Comparison of ENCODE assay signal across 27 cellular contexts in the genomic region with DNA sequence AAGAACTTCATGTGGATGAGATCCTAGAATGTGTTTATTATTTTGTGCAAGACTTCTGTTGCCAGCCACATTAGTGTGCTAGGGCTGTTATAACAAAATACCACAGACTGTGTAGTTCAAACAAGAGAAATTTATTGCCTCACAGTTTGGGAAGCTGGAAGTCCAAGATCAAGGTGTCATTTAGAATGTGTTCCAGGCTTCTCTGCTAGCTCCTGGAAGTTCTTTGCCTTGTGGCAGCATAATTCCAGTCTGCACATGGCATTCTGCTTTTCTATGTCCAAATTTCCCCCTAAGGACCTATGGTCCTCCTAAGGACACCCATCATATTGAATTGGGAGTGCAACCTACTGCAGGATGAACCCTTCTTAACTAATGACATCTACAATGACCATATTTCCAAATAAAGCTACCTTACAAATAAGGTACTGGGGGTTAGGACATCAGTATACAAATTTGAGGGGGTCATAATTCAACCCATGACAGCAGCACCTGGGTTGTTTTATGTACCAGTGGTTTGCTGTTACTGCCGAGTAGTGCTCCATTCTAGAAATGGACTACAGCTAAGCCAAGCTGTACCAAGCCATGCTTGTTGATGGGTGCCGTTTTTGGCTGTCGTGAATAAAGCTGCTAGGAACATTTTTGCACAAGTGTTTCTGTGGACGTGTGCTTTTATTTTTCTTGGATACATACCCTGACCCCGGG. TPM values are rescaled to one million over a fixed set of nuclear protein-coding genes. Genes with fewer than 3 reads are reported as not detected.
DNase-seq lines count a peak whose midpoint lies in the region; ATAC-seq and TF ChIP-seq lines count a peak whose summit lies in the region.
"Had no signal": no experiment of that assay in that cellular context is flagged by ENCODE, and none has a peak within 500 bp of the region (broad histone marks: within the 10 kb centered on the region; RNA-seq: fewer than 3 reads in every experiment).

No MANE protein-coding gene starts in this region.

- H3K27ac ChIP-seq in CD4-positive, alpha-beta T cell (ENCODE audit: low read depth, low read length) = no peak overlapping the region
- H3K27ac ChIP-seq in esophagus muscularis mucosa (replicated peaks in 1 of 4) (peak overlapping the region; percentile 48 to 70 (median 64)), transverse colon (peak overlapping the region in 3 of 4 donors; percentile 51 to 76 (median 53)), heart right ventricle (no peak overlapping the region), thyroid gland (no peak overlapping the region)
- H3K27ac ChIP-seq: C4-2B, GM23248, PC-9, SJCRH30 had no signal

- peaks cover 2 to 86% (median 80%) of the 10 kb centered on the region in 4 donors for H3K4me1 ChIP-seq in esophagus muscularis mucosa
- H3K4me1 ChIP-seq in transverse colon = peaks cover 0 to 21% (median 2%) of the 10 kb centered on the region in 4 donors
- H3K4me1 ChIP-seq in heart right ventricle = peaks cover 0 to 24% (median 0%) of the 10 kb centered on the region in 9 donors
- H3K4me1 ChIP-seq in thyroid gland = peaks cover 0 to 14% of the 10 kb centered on the region in 2 donors
- H3K4me1 ChIP-seq: SJCRH30 had no signal

- no peaks in the 10 kb centered on the region for H3K4me1 Mint-ChIP-seq in CD4-positive, alpha-beta T cell (ENCODE audit: low read depth)
- H3K4me1 Mint-ChIP-seq in nephron = peaks cover 18% of the 10 kb centered on the region
- H3K4me1 Mint-ChIP-seq: CD8-positive, alpha-beta memory T cell had no signal

- 66% methylated on average over 5 of the region's 5 CpGs for WGBS in esophagus muscularis mucosa
- 76% methylated on average over 5 of the region's 5 CpGs; no CpG with 5 or more reads in 1 of the 2 donors for WGBS in transverse colon (ENCODE audit: low coverage in 1 of 2), 2 donors
- WGBS in heart right ventricle, 2 donors = 82 to 88% methylated on average over 5 of the region's 5 CpGs
- 79 to 94% methylated on average over 5 of the region's 5 CpGs for WGBS in thyroid gland, 2 donors

- H3K36me3 ChIP-seq in esophagus muscularis mucosa (no peaks in the 10 kb centered on the region), transverse colon (no peaks in the 10 kb centered on the region), heart right ventricle (no peaks in the 10 kb centered on the region), thyroid gland (no peaks in the 10 kb centered on the region)

- ATAC-seq in CD4-positive, alpha-beta T cell (ENCODE audit: poor library complexity) = no peak
- ATAC-seq in heart right ventricle (no peak), GM19351 (IDR thresholded peaks at IDR 0.05; ENCODE audit: unreplicated experiment) (no peak)
- ATAC-seq: Right ventricle myocardium inferior, SK-N-SH treated with all-trans-retinoic acid at 6 μM for 48 hours had no signal

- no peak overlapping the region for H3K4me3 Mint-ChIP-seq in CD4-positive, alpha-beta T cell
- H3K4me3 Mint-ChIP-seq in nephron = no peak overlapping the region
- H3K4me3 Mint-ChIP-seq: CD8-positive, alpha-beta memory T cell had no signal

- no peak for DNase-seq in CD4-positive, alpha-beta T cell
- peak; percentile 45 for DNase-seq in esophagus muscularis mucosa (ENCODE audit: extremely low spot score)
- no peak for DNase-seq in transverse colon
- DNase-seq in heart right ventricle = no peak
- DNase-seq in thyroid gland = no peak
- DNase-seq: AML-193; CD8-positive, alpha-beta memory T cell; DMS 273 treated with DMSO at 0.1 percent for 48 hours; DMS79 treated with DMSO at 0.1 percent for 48 hours; GF-D8; GM23248; H7; Kasumi-1; NCI-H1105; NCI-H1436 treated with DMSO at 0.1 percent for 48 hours; NCI-H1930; NCI-H2107; NCI-H524; NCI-H774; PC-9; SJCRH30 had no signal

- POLR2A ChIA-PET in CD4-positive, alpha-beta T cell (lab: Charles Lee) = no interaction called here

- TF ChIP-seq CTCF in CD4-positive, alpha-beta T cell (IDR thresholded peaks at IDR 0.05) = no peak
- TF ChIP-seq CTCF in esophagus muscularis mucosa (IDR thresholded peaks at IDR 0.05) = no peak
- TF ChIP-seq CTCF in nephron (IDR thresholded peaks at IDR 0.05; ENCODE audit: unreplicated experiment in 3 of 3) = no peak
- TF ChIP-seq CTCF in transverse colon (IDR thresholded peaks at IDR 0.05) = no peak
- TF ChIP-seq CTCF in heart right ventricle (IDR thresholded peaks at IDR 0.05) = no peak
- TF ChIP-seq CTCF in thyroid gland (IDR thresholded peaks at IDR 0.05) = no peak

- no peaks in the 10 kb centered on the region for H3K9me3 Mint-ChIP-seq in CD4-positive, alpha-beta T cell
- H3K9me3 Mint-ChIP-seq in nephron = no peaks in the 10 kb centered on the region

- H3K36me3 Mint-ChIP-seq in CD4-positive, alpha-beta T cell (ENCODE audit: low read depth) = no peaks in the 10 kb centered on the region
- H3K36me3 Mint-ChIP-seq in nephron (ENCODE audit: low read depth) = peaks cover 8% of the 10 kb centered on the region
- H3K36me3 Mint-ChIP-seq: CD8-positive, alpha-beta memory T cell had no signal

- in situ Hi-C loops in transverse colon (cut with MboI; ENCODE audit: low pct_ligation_motif_present in 1 of 4, low pct_unique_long_range_greater_than_20kb in 1 of 4, low sequenced_read_pairs in 3 of 4) = no loop called here

- TF ChIP-seq POLR2A in esophagus muscularis mucosa (IDR thresholded peaks at IDR 0.05; ENCODE audit: low read depth) (no peak), transverse colon (IDR thresholded peaks at IDR 0.05) (no peak), thyroid gland (IDR thresholded peaks at IDR 0.05) (no peak)

- TF ChIP-seq EP300 in esophagus muscularis mucosa (IDR thresholded peaks at IDR 0.05) (no peak), transverse colon (IDR thresholded peaks at IDR 0.05; ENCODE audit: low read depth) (no peak)

- no peaks in the 10 kb centered on the region for H3K9me3 ChIP-seq in CD4-positive, alpha-beta T cell (ENCODE audit: control insufficient read depth, low read length)
- H3K9me3 ChIP-seq in esophagus muscularis mucosa (no peaks in the 10 kb centered on the region), transverse colon (no peaks in the 10 kb centered on the region), heart right ventricle (peaks cover 0 to 3% (median 0%) of the 10 kb centered on the region in 11 donors), thyroid gland (no peaks in the 10 kb centered on the region)
- H3K9me3 ChIP-seq: SJCRH30 had no signal

- CTCF ChIA-PET in CD4-positive, alpha-beta T cell (lab: Charles Lee) = no interaction called here

- no peak overlapping the region for H3K4me3 ChIP-seq in esophagus muscularis mucosa
- H3K4me3 ChIP-seq in transverse colon = no peak overlapping the region
- no peak overlapping the region for H3K4me3 ChIP-seq in heart right ventricle
- no peak overlapping the region for H3K4me3 ChIP-seq in thyroid gland (replicated peaks in 1 of 3)
- H3K4me3 ChIP-seq: GM23248, K562, PC-9, SJCRH30 had no signal

- peak overlapping the region; percentile 59 for H3K27ac Mint-ChIP-seq in CD4-positive, alpha-beta T cell
- peak overlapping the region in 2 of 3 experiments; percentile 14 to 51 for H3K27ac Mint-ChIP-seq in nephron
- H3K27ac Mint-ChIP-seq: CD8-positive, alpha-beta memory T cell had no signal

- intact Hi-C loops in CD4-positive, alpha-beta T cell (cut with DNase I, micrococcal nuclease) = no loop called here
- intact Hi-C loops in esophagus muscularis mucosa (cut with DNase I) (no loop called here), transverse colon (cut with DNase I; ENCODE audit: low total_unique reads) (no loop called here), heart right ventricle (cut with DNase I) (no loop called here), thyroid gland (cut with DNase I) (no loop called here)

- H3K27me3 Mint-ChIP-seq in CD4-positive, alpha-beta T cell = no peaks in the 10 kb centered on the region
- H3K27me3 Mint-ChIP-seq in nephron (ENCODE audit: low read depth) = no peaks in the 10 kb centered on the region

- no peaks in the 10 kb centered on the region for H3K27me3 ChIP-seq in CD4-positive, alpha-beta T cell (ENCODE audit: control insufficient read depth, insufficient read depth, low read length)
- H3K27me3 ChIP-seq in esophagus muscularis mucosa = no peaks in the 10 kb centered on the region
- H3K27me3 ChIP-seq in transverse colon = no peaks in the 10 kb centered on the region
- H3K27me3 ChIP-seq in heart right ventricle = no peaks in the 10 kb centered on the region
- no peaks in the 10 kb centered on the region for H3K27me3 ChIP-seq in thyroid gland
- H3K27me3 ChIP-seq: SJCRH30 had no signal

RNA-seq across cellular contexts. Expression of gene DAPK1, which starts 52.7 kb away (rescaled TPM):
- total RNA-seq in CD4-positive, alpha-beta T cell = 1 to 10 TPM; 2.7 TPM
- 10 to 100 TPM; 51.7 to 96.8 (median 80.7) TPM for total RNA-seq in esophagus muscularis mucosa
- 10 to 100 TPM; 14.5 to 28.3 (median 20.7) TPM for total RNA-seq in transverse colon
- 10 to 100 TPM in 1 of 10 donors, 1 to 10 TPM in 9; 2.3 to 15.5 (median 4.3) TPM for total RNA-seq in heart right ventricle
- 1 to 10 TPM; 1.1 to 2.2 TPM for polyA plus RNA-seq in heart right ventricle
- total RNA-seq in thyroid gland = 10 to 100 TPM; 32.0 to 76.2 (median 38.2) TPM
- polyA plus RNA-seq: CD8-positive, alpha-beta memory T cell had no signal

Comparison
In these comparisons a context has a peak if more than half of its experiments do, and no peak if none do; other contexts are left out.
1. H3K27ac ChIP-seq: peak in esophagus muscularis mucosa (4 of 4) and transverse colon (3 of 4); none in CD4-positive, alpha-beta T cell (single experiment), heart right ventricle (0 of 10) and thyroid gland (0 of 3).